ENCODE assay signal across 10 cellular contexts in the genomic region with DNA sequence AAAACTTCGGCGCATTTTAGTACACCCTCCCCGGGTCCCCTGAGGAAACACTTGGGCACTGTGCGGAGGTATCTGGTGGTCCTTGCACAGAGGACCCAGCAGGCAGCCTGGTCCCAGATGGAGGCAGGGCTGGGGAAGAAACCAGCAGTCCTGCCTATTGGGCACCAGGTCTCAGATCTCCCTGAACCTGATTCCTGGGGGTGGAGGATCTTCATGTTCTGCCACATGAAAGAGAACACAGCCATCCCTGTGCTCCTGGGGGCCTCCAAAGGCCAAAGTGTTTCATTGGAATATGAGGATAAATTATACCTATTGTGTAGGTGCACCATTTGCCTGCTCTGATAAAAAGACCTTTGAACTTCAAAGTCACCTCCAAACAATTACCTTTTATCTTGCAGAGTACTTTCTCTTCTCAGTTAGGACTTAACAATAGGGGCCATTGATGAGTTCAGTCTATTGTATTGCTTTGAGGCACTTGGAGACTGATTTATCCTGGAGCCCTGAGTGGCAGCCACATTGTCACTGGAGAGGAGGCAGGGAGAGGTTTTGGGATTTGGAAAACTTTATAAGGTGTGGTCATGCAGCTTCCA. TPM values are rescaled to one million over a fixed set of nuclear protein-coding genes. Genes with fewer than 3 reads are reported as not detected.
DNase-seq lines count a peak whose midpoint lies in the region; ATAC-seq and TF ChIP-seq lines count a peak whose summit lies in the region.
"Had no signal": no experiment of that assay in that cellular context is flagged by ENCODE, and none has a peak within 500 bp of the region (broad histone marks: within the 10 kb centered on the region; RNA-seq: fewer than 3 reads in every experiment).

No MANE protein-coding gene starts in this region.

- peaks cover 55% of the 10 kb centered on the region for H3K4me1 Mint-ChIP-seq in activated naive CD4-positive, alpha-beta T cell treated with anti-CD3 and anti-CD28 coated beads, Interleukin-2, amount 50 U/mL, for 24 hours
- H3K4me1 Mint-ChIP-seq in activated CD8-positive, alpha-beta T cell treated with anti-CD3 and anti-CD28 coated beads, Interleukin-2, amount 10 ng/mL, durations not matched to agents 7 days and 5 days (ENCODE audit: low read depth): peaks cover 32% of the 10 kb centered on the region
- H3K4me1 Mint-ChIP-seq in immature natural killer cell: peaks cover 46 to 61% of the 10 kb centered on the region in 2 donors
- peaks cover 34% of the 10 kb centered on the region for H3K4me1 Mint-ChIP-seq in type B pancreatic cell (ENCODE audit: unreplicated experiment)

- DNase-seq in activated naive CD4-positive, alpha-beta T cell (lab: John Stamatoyannopoulos, UW): no peak
- DNase-seq in activated CD8-positive, alpha-beta T cell treated with anti-CD3 and anti-CD28 coated beads, Interleukin-2, amount 10 ng/mL, durations not matched to agents 7 days and 5 days: no peak
- DNase-seq in immature natural killer cell (no peak), type B pancreatic cell (ENCODE audit: extremely low spot score, unreplicated experiment) (no peak), hepatic stellate cell (ENCODE audit: low spot score) (no peak)
- no peak for DNase-seq in stimulated activated CD4-positive, alpha-beta T cell treated with anti-CD3 and anti-CD28 coated beads, Interleukin-4, amount 100 ng/mL, for 1 hour
- DNase-seq: DMS79, NCI-H748 treated with DMSO at 0.1 percent for 48 hours had no signal

- POLR2A ChIA-PET in activated CD8-positive, alpha-beta T cell treated with anti-CD3 and anti-CD28 coated beads, Interleukin-2, amount 10 ng/mL, durations not matched to agents 7 days and 5 days (lab: Charles Lee): no interaction called here

- no peaks in the 10 kb centered on the region for H3K9me3 Mint-ChIP-seq in activated naive CD4-positive, alpha-beta T cell treated with anti-CD3 and anti-CD28 coated beads, Interleukin-2, amount 50 U/mL, for 24 hours
- H3K9me3 Mint-ChIP-seq in activated CD8-positive, alpha-beta T cell treated with anti-CD3 and anti-CD28 coated beads, Interleukin-2, amount 10 ng/mL, durations not matched to agents 7 days and 5 days (ENCODE audit: insufficient read depth): peaks cover 4% of the 10 kb centered on the region
- H3K9me3 Mint-ChIP-seq in immature natural killer cell: no peaks in the 10 kb centered on the region
- H3K9me3 Mint-ChIP-seq in type B pancreatic cell: no peaks in the 10 kb centered on the region

- H3K36me3 Mint-ChIP-seq in activated naive CD4-positive, alpha-beta T cell treated with anti-CD3 and anti-CD28 coated beads, Interleukin-2, amount 50 U/mL, for 24 hours: peaks cover 17% of the 10 kb centered on the region
- H3K36me3 Mint-ChIP-seq in activated CD8-positive, alpha-beta T cell treated with anti-CD3 and anti-CD28 coated beads, Interleukin-2, amount 10 ng/mL, durations not matched to agents 7 days and 5 days (ENCODE audit: low read depth): peaks cover 26% of the 10 kb centered on the region
- H3K36me3 Mint-ChIP-seq in immature natural killer cell (peaks cover 0 to 5% (median 4%) of the 10 kb centered on the region in 3 donors), type B pancreatic cell (peaks cover 32% of the 10 kb centered on the region)

- TF ChIP-seq CTCF in type B pancreatic cell (conservative IDR thresholded peaks at IDR 0.05): no peak

- peak overlapping the region; percentile 74 for H3K27ac Mint-ChIP-seq in activated naive CD4-positive, alpha-beta T cell treated with anti-CD3 and anti-CD28 coated beads, Interleukin-2, amount 50 U/mL, for 24 hours
- peak overlapping the region; percentile 68 for H3K27ac Mint-ChIP-seq in activated CD8-positive, alpha-beta T cell treated with anti-CD3 and anti-CD28 coated beads, Interleukin-2, amount 10 ng/mL, durations not matched to agents 7 days and 5 days
- H3K27ac Mint-ChIP-seq in immature natural killer cell (peak overlapping the region; percentile 29 to 85 (median 60)), type B pancreatic cell (peak overlapping the region; percentile 80)

- peak overlapping the region; percentile 89 for H3K4me3 Mint-ChIP-seq in activated naive CD4-positive, alpha-beta T cell treated with anti-CD3 and anti-CD28 coated beads, Interleukin-2, amount 50 U/mL, for 24 hours
- H3K4me3 Mint-ChIP-seq in activated CD8-positive, alpha-beta T cell treated with anti-CD3 and anti-CD28 coated beads, Interleukin-2, amount 10 ng/mL, durations not matched to agents 7 days and 5 days: peak overlapping the region; percentile 81
- H3K4me3 Mint-ChIP-seq in immature natural killer cell (peak overlapping the region; percentile 65 to 89 (median 77)), type B pancreatic cell (peak overlapping the region; percentile 92)

- ATAC-seq in activated CD8-positive, alpha-beta T cell treated with anti-CD3 and anti-CD28 coated beads, Interleukin-2, amount 10 ng/mL, durations not matched to agents 7 days and 5 days: no peak
- no peak for ATAC-seq in GM19035 (IDR thresholded peaks at IDR 0.05; ENCODE audit: unreplicated experiment)

- H3K27me3 Mint-ChIP-seq in activated naive CD4-positive, alpha-beta T cell treated with anti-CD3 and anti-CD28 coated beads, Interleukin-2, amount 50 U/mL, for 24 hours: no peaks in the 10 kb centered on the region
- H3K27me3 Mint-ChIP-seq in activated CD8-positive, alpha-beta T cell treated with anti-CD3 and anti-CD28 coated beads, Interleukin-2, amount 10 ng/mL, durations not matched to agents 7 days and 5 days (ENCODE audit: low read depth): peaks cover 12% of the 10 kb centered on the region
- peaks cover 0 to 4% (median 2%) of the 10 kb centered on the region in 3 donors for H3K27me3 Mint-ChIP-seq in immature natural killer cell (ENCODE audit: low read depth in 3 of 3)
- H3K27me3 Mint-ChIP-seq in type B pancreatic cell: peaks cover 4% of the 10 kb centered on the region

- CTCF ChIA-PET in activated CD8-positive, alpha-beta T cell treated with anti-CD3 and anti-CD28 coated beads, Interleukin-2, amount 10 ng/mL, durations not matched to agents 7 days and 5 days (lab: Charles Lee): no interaction called here

RNA-seq across cellular contexts. Expression of gene RCN1, which starts 1.8 kb away (rescaled TPM):
- 10 to 100 TPM; 14.6 to 19.1 TPM for total RNA-seq in activated CD8-positive, alpha-beta T cell treated with anti-CD3 and anti-CD28 coated beads, Interleukin-2, amount 10 ng/mL, durations not matched to agents 7 days and 5 days
- 10 to 100 TPM; 12.0 to 45.5 (median 19.5) TPM for polyA plus RNA-seq in immature natural killer cell
- total RNA-seq in type B pancreatic cell (ENCODE audit: low replicate concordance): 144 and 167 TPM in 2 replicates
